ENCODE assay signal across 1 cellular context in the genomic region with DNA sequence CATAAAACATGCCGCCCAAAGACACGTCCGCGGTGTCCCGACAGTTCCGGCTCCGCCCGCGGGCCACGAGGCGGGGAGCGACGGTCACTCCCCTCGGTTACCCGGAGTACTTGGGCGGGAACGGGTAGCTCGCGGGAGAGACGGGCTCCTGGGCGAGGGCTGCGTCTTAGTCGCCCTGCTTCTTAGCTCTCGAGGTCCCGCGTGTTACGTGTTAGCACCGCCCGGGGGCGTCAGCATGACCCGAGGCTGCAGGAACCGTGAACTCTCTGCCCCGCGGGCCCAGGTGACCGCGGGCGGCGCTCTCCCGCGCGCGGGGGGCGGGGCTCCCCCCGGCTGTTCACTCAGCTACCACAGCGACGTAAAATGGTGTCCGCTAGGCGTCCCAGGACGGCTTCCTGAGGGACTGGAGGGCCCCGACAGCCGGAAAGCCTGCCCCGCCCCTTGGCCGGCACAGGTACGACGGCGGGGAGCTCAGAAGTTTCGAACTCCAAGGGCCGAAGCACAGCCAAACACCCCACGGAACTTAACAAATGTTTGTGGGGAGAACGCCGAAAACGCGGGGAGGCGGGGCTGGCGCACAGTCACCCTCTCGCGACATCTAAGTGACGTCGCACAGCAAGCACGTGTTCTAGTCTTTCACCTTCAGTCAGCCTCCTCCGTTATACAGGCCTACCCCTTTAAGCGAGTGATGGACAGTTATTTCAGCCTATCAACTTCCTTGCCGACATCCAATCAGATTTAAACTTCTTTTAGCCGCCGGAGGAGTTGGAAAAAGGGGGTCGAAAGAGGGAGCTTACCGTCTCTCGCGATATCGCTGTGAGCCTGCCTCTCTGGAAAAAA.
A peak's percentile ranks its signal among the peaks of the same experiment; 100 is the strongest.
TF ChIP-seq lines count a peak whose summit lies in the region.

No MANE protein-coding gene starts in this region.

TF ChIP-seq in K562, 482 proteins besides CTCF, POLR2A, EP300 and RAD21 (continued from another document and continues in another):
- no peak for TF ChIP-seq CLOCK (CRISPR knock-in tag; IDR thresholded peaks at IDR 0.05; ENCODE audit: borderline replicate concordance)
- TF ChIP-seq ESRRA (IDR thresholded peaks at IDR 0.05; ENCODE audit: borderline replicate concordance, low read depth): peak; percentile 93
- TF ChIP-seq ZNF134 (CRISPR knock-in tag; conservative IDR thresholded peaks at IDR 0.05): no peak
- TF ChIP-seq NRF1 (conservative IDR thresholded peaks at IDR 0.05 in 1 of 2, IDR thresholded peaks at IDR 0.05 in 1 of 2): peak; percentile 74 to 78
- peak; percentile 62; the same call in 1 of the 2 replicates for TF ChIP-seq LEF1 (IDR thresholded peaks at IDR 0.05)
- TF ChIP-seq ZFP36 (IDR thresholded peaks at IDR 0.05; ENCODE audit: low read depth, low read length, partially characterized antibody): no peak
- peak; percentile 91 for TF ChIP-seq CTBP1 (IDR thresholded peaks at IDR 0.05; ENCODE audit: borderline replicate concordance)
- TF ChIP-seq ATF1 (CRISPR knock-in tag; IDR thresholded peaks at IDR 0.05): peak; percentile 52; the same call in 1 of the 2 replicates
- peak; percentile 96 for TF ChIP-seq ATF1 (tag; IDR thresholded peaks at IDR 0.05)
- TF ChIP-seq, protein P1, sequence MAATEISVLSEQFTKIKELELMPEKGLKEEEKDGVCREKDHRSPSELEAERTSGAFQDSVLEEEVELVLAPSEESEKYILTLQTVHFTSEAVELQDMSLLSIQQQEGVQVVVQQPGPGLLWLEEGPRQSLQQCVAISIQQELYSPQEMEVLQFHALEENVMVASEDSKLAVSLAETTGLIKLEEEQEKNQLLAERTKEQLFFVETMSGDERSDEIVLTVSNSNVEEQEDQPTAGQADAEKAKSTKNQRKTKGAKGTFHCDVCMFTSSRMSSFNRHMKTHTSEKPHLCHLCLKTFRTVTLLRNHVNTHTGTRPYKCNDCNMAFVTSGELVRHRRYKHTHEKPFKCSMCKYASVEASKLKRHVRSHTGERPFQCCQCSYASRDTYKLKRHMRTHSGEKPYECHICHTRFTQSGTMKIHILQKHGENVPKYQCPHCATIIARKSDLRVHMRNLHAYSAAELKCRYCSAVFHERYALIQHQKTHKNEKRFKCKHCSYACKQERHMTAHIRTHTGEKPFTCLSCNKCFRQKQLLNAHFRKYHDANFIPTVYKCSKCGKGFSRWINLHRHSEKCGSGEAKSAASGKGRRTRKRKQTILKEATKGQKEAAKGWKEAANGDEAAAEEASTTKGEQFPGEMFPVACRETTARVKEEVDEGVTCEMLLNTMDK (IDR thresholded peaks at IDR 0.05; ENCODE audit: borderline replicate concordance, insufficient read depth, low read depth, low read length, poor library complexity, severe bottlenecking): peak; percentile 91
- no peak for TF ChIP-seq DNMT1 (IDR thresholded peaks at IDR 0.05)
- TF ChIP-seq HEY1 (CRISPR knock-in tag; IDR thresholded peaks at IDR 0.05; ENCODE audit: borderline replicate concordance): no peak
- no peak for TF ChIP-seq ZNF347 (CRISPR knock-in tag; IDR thresholded peaks at IDR 0.05; ENCODE audit: low read depth)
- peak; percentile 97 for TF ChIP-seq CHD2 (IDR thresholded peaks at IDR 0.05; ENCODE audit: low read depth, low read length)
- peak; percentile 61 for TF ChIP-seq XRCC5 (IDR thresholded peaks at IDR 0.05; ENCODE audit: low read depth, low read length)
- 0 out of 2 replicates have a peak, but pooled peaks have one; percentile 27 for TF ChIP-seq STAT6 (CRISPR knock-in tag; IDR thresholded peaks at IDR 0.05)
- TF ChIP-seq, protein P2, sequence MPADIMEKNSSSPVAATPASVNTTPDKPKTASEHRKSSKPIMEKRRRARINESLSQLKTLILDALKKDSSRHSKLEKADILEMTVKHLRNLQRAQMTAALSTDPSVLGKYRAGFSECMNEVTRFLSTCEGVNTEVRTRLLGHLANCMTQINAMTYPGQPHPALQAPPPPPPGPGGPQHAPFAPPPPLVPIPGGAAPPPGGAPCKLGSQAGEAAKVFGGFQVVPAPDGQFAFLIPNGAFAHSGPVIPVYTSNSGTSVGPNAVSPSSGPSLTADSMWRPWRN (IDR thresholded peaks at IDR 0.05; ENCODE audit: low read depth): no peak
- no peak for TF ChIP-seq SMARCB1 (IDR thresholded peaks at IDR 0.05; ENCODE audit: insufficient read length, low read depth)
- no peak for TF ChIP-seq ZNF324 (CRISPR knock-in tag; IDR thresholded peaks at IDR 0.05)
- no peak for TF ChIP-seq MCM7 (IDR thresholded peaks at IDR 0.05)
- TF ChIP-seq TRIM28 (IDR thresholded peaks at IDR 0.05): peak; percentile 49; the same call in 1 of the 2 replicates
- peak; percentile 30 to 67; a peak in 2 of 4 replicates for TF ChIP-seq TRIM24 (IDR thresholded peaks at IDR 0.05)
- TF ChIP-seq, protein P3, sequence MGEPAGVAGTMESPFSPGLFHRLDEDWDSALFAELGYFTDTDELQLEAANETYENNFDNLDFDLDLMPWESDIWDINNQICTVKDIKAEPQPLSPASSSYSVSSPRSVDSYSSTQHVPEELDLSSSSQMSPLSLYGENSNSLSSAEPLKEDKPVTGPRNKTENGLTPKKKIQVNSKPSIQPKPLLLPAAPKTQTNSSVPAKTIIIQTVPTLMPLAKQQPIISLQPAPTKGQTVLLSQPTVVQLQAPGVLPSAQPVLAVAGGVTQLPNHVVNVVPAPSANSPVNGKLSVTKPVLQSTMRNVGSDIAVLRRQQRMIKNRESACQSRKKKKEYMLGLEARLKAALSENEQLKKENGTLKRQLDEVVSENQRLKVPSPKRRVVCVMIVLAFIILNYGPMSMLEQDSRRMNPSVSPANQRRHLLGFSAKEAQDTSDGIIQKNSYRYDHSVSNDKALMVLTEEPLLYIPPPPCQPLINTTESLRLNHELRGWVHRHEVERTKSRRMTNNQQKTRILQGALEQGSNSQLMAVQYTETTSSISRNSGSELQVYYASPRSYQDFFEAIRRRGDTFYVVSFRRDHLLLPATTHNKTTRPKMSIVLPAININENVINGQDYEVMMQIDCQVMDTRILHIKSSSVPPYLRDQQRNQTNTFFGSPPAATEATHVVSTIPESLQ (CRISPR knock-in tag; IDR thresholded peaks at IDR 0.05): peak; percentile 77; the same call in 1 of the 2 replicates
- TF ChIP-seq, protein P4, sequence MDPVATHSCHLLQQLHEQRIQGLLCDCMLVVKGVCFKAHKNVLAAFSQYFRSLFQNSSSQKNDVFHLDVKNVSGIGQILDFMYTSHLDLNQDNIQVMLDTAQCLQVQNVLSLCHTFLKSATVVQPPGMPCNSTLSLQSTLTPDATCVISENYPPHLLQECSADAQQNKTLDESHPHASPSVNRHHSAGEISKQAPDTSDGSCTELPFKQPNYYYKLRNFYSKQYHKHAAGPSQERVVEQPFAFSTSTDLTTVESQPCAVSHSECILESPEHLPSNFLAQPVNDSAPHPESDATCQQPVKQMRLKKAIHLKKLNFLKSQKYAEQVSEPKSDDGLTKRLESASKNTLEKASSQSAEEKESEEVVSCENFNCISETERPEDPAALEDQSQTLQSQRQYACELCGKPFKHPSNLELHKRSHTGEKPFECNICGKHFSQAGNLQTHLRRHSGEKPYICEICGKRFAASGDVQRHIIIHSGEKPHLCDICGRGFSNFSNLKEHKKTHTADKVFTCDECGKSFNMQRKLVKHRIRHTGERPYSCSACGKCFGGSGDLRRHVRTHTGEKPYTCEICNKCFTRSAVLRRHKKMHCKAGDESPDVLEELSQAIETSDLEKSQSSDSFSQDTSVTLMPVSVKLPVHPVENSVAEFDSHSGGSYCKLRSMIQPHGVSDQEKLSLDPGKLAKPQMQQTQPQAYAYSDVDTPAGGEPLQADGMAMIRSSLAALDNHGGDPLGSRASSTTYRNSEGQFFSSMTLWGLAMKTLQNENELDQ (CRISPR knock-in tag; IDR thresholded peaks at IDR 0.05; ENCODE audit: borderline replicate concordance): no peak
- TF ChIP-seq, protein P5, sequence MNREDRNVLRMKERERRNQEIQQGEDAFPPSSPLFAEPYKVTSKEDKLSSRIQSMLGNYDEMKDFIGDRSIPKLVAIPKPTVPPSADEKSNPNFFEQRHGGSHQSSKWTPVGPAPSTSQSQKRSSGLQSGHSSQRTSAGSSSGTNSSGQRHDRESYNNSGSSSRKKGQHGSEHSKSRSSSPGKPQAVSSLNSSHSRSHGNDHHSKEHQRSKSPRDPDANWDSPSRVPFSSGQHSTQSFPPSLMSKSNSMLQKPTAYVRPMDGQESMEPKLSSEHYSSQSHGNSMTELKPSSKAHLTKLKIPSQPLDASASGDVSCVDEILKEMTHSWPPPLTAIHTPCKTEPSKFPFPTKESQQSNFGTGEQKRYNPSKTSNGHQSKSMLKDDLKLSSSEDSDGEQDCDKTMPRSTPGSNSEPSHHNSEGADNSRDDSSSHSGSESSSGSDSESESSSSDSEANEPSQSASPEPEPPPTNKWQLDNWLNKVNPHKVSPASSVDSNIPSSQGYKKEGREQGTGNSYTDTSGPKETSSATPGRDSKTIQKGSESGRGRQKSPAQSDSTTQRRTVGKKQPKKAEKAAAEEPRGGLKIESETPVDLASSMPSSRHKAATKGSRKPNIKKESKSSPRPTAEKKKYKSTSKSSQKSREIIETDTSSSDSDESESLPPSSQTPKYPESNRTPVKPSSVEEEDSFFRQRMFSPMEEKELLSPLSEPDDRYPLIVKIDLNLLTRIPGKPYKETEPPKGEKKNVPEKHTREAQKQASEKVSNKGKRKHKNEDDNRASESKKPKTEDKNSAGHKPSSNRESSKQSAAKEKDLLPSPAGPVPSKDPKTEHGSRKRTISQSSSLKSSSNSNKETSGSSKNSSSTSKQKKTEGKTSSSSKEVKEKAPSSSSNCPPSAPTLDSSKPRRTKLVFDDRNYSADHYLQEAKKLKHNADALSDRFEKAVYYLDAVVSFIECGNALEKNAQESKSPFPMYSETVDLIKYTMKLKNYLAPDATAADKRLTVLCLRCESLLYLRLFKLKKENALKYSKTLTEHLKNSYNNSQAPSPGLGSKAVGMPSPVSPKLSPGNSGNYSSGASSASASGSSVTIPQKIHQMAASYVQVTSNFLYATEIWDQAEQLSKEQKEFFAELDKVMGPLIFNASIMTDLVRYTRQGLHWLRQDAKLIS (CRISPR knock-in tag; IDR thresholded peaks at IDR 0.05): peak; percentile 80; the same call in 1 of the 2 replicates
- TF ChIP-seq FOXP1 (CRISPR knock-in tag; IDR thresholded peaks at IDR 0.05): peak; percentile 78; the same call in 1 of the 2 replicates
- TF ChIP-seq, protein P6, sequence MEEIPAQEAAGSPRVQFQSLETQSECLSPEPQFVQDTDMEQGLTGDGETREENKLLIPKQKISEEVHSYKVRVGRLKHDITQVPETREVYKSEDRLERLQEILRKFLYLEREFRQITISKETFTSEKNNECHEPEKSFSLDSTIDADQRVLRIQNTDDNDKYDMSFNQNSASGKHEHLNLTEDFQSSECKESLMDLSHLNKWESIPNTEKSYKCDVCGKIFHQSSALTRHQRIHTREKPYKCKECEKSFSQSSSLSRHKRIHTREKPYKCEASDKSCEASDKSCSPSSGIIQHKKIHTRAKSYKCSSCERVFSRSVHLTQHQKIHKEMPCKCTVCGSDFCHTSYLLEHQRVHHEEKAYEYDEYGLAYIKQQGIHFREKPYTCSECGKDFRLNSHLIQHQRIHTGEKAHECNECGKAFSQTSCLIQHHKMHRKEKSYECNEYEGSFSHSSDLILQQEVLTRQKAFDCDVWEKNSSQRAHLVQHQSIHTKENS (CRISPR knock-in tag; IDR thresholded peaks at IDR 0.05): no peak
- TF ChIP-seq CCAR2 (IDR thresholded peaks at IDR 0.05; ENCODE audit: low read depth, low read length): no peak
- TF ChIP-seq HDAC1 (IDR thresholded peaks at IDR 0.05): peak in 1 of 2 experiments; percentile 90; a peak in 2 of 4 replicates
- peak; percentile 98 for TF ChIP-seq L3MBTL2 (IDR thresholded peaks at IDR 0.05)
- peak; percentile 81 for TF ChIP-seq EGR1 (conservative IDR thresholded peaks at IDR 0.05)
